1 cellular context compared by ENCODE assay signal in the genomic region with DNA sequence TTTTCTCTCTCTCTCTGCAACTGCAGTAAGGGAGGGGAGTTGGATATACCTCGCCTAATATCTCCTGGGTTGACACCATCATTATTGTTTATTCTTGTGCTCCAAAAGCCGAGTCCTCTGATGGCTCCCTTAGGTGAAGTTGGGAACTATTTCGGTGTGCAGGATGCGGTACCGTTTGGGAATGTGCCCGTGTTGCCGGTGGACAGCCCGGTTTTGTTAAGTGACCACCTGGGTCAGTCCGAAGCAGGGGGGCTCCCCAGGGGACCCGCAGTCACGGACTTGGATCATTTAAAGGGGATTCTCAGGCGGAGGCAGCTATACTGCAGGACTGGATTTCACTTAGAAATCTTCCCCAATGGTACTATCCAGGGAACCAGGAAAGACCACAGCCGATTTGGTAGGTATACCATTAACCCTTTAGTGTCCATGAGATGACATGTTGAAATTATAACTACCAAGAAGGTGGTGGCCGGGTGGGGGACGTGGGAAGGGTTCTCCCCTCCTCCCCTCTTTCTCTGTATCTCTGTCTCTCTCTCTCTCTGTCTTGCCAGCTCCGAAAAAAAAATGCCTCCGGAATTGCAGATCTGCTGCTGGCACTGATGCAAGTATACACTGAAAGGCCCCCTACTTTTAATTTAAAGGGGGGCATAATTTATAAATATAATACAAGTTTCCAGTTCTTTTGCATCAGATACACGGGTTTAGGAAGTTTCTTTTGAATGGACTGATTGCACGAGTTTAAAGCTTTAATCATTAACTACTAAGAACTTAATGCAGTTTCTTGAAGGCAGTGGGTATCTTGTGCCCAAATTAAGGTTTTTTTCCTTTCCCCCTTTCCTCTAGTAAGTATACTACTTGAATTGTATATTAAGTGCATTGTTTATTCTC.
TF ChIP-seq lines count a peak whose summit lies in the region.

No MANE protein-coding gene starts in this region.

TF ChIP-seq in HCT116, 20 proteins besides CTCF, POLR2A, EP300 and RAD21 (continued from another document):
- TF ChIP-seq, protein P1, sequence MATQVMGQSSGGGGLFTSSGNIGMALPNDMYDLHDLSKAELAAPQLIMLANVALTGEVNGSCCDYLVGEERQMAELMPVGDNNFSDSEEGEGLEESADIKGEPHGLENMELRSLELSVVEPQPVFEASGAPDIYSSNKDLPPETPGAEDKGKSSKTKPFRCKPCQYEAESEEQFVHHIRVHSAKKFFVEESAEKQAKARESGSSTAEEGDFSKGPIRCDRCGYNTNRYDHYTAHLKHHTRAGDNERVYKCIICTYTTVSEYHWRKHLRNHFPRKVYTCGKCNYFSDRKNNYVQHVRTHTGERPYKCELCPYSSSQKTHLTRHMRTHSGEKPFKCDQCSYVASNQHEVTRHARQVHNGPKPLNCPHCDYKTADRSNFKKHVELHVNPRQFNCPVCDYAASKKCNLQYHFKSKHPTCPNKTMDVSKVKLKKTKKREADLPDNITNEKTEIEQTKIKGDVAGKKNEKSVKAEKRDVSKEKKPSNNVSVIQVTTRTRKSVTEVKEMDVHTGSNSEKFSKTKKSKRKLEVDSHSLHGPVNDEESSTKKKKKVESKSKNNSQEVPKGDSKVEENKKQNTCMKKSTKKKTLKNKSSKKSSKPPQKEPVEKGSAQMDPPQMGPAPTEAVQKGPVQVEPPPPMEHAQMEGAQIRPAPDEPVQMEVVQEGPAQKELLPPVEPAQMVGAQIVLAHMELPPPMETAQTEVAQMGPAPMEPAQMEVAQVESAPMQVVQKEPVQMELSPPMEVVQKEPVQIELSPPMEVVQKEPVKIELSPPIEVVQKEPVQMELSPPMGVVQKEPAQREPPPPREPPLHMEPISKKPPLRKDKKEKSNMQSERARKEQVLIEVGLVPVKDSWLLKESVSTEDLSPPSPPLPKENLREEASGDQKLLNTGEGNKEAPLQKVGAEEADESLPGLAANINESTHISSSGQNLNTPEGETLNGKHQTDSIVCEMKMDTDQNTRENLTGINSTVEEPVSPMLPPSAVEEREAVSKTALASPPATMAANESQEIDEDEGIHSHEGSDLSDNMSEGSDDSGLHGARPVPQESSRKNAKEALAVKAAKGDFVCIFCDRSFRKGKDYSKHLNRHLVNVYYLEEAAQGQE (IDR thresholded peaks at IDR 0.05; ENCODE audit: low read depth) = no peak
- TF ChIP-seq FOSL1 (IDR thresholded peaks at IDR 0.05; ENCODE audit: low read depth) (no peak), CEBPB (IDR thresholded peaks at IDR 0.05; ENCODE audit: low read depth) (no peak), EGR1 (IDR thresholded peaks at IDR 0.05; ENCODE audit: low read depth) (no peak), ZNF274 (IDR thresholded peaks at IDR 0.05; ENCODE audit: low read depth, low read length) (no peak), SP1 (IDR thresholded peaks at IDR 0.05; ENCODE audit: low read depth) (no peak), CBX3 (IDR thresholded peaks at IDR 0.05; ENCODE audit: low read depth) (no peak), YY1 (IDR thresholded peaks at IDR 0.05; ENCODE audit: extremely low read depth, insufficient replicate concordance, low read depth, low read length) (no peak)
